Comparison of ENCODE assay signal across 1 cellular context in the genomic region with DNA sequence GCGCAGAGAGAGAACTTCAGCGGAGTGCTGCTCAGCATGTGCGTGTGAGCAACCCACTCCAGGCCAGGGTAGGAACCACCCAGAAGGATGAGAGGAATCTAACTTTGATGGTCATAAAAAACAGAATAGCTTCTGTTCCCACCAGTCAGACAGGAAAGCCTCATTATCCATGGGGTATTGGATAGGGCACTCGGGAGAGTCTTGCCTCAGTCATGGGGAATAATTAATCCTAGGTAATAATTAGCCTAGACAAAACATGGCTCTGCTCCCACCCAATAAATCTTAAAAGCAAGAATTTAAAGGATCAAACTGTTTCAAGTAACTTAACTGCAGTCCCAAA.
TF ChIP-seq lines count a peak whose summit lies in the region.

No MANE protein-coding gene starts in this region.

TF ChIP-seq in HepG2, 621 proteins besides CTCF, POLR2A, EP300 and RAD21:
- TF ChIP-seq NR2F2 (IDR thresholded peaks at IDR 0.05; ENCODE audit: borderline replicate concordance, low read depth) (no peak), ZNF883 (CRISPR knock-in tag; IDR thresholded peaks at IDR 0.05; ENCODE audit: not compliant biosample characterization) (no peak), ELF4 (CRISPR knock-in tag; IDR thresholded peaks at IDR 0.05; ENCODE audit: borderline replicate concordance) (0 out of 2 replicates have a peak, but pooled peaks have one; percentile 3), ZNF772 (CRISPR knock-in tag; IDR thresholded peaks at IDR 0.05) (peak; percentile 24; the same call in 1 of the 2 replicates), ERF (CRISPR knock-in tag; IDR thresholded peaks at IDR 0.05) (0 out of 2 replicates have a peak, but pooled peaks have one; percentile 2), ASH2L (IDR thresholded peaks at IDR 0.05; ENCODE audit: insufficient read length, low read depth, low read length) (peak; percentile 17), TEAD2 (CRISPR knock-in tag; IDR thresholded peaks at IDR 0.05) (no peak), KAT8 (CRISPR knock-in tag; IDR thresholded peaks at IDR 0.05) (0 out of 2 replicates have a peak, but pooled peaks have one; percentile 11), ZC3H13 (CRISPR knock-in tag; IDR thresholded peaks at IDR 0.05) (no peak), SRSF1 (optimal IDR thresholded peaks at IDR 0.05; ENCODE audit: low read depth, low read length) (no peak), NFATC3 (CRISPR knock-in tag; IDR thresholded peaks at IDR 0.05) (no peak), HDAC2 (CRISPR knock-in tag; IDR thresholded peaks at IDR 0.05) (peak; percentile 2; the same call in 1 of the 2 replicates), ZMYM4 (CRISPR knock-in tag; IDR thresholded peaks at IDR 0.05) (no peak), FOXO1 (CRISPR knock-in tag; IDR thresholded peaks at IDR 0.05) (no peak), ZNF605 (CRISPR knock-in tag; IDR thresholded peaks at IDR 0.05) (no peak), ZNF672 (CRISPR knock-in tag; IDR thresholded peaks at IDR 0.05) (no peak), NCOA2 (CRISPR knock-in tag; IDR thresholded peaks at IDR 0.05) (peak; percentile 7; the same call in 1 of the 2 replicates), TOE1 (CRISPR knock-in tag; IDR thresholded peaks at IDR 0.05) (no peak), KDM5A (IDR thresholded peaks at IDR 0.05; ENCODE audit: borderline replicate concordance, low read length) (no peak), ZNF430 (CRISPR knock-in tag; IDR thresholded peaks at IDR 0.05) (no peak), TCF7 (IDR thresholded peaks at IDR 0.05; ENCODE audit: low read depth) (no peak), ZNF496 (CRISPR knock-in tag; IDR thresholded peaks at IDR 0.05; ENCODE audit: insufficient replicate concordance) (no peak), SETDB1 (CRISPR knock-in tag; IDR thresholded peaks at IDR 0.05; ENCODE audit: borderline replicate concordance) (no peak), SIN3A (IDR thresholded peaks at IDR 0.05; ENCODE audit: borderline replicate concordance, low read depth, low read length) (no peak), ZNF720 (CRISPR knock-in tag; IDR thresholded peaks at IDR 0.05) (no peak), RBFOX2 (IDR thresholded peaks at IDR 0.05; ENCODE audit: low read depth, low read length) (0 out of 2 replicates have a peak, but pooled peaks have one; percentile 27)
- TF ChIP-seq, protein P1, sequence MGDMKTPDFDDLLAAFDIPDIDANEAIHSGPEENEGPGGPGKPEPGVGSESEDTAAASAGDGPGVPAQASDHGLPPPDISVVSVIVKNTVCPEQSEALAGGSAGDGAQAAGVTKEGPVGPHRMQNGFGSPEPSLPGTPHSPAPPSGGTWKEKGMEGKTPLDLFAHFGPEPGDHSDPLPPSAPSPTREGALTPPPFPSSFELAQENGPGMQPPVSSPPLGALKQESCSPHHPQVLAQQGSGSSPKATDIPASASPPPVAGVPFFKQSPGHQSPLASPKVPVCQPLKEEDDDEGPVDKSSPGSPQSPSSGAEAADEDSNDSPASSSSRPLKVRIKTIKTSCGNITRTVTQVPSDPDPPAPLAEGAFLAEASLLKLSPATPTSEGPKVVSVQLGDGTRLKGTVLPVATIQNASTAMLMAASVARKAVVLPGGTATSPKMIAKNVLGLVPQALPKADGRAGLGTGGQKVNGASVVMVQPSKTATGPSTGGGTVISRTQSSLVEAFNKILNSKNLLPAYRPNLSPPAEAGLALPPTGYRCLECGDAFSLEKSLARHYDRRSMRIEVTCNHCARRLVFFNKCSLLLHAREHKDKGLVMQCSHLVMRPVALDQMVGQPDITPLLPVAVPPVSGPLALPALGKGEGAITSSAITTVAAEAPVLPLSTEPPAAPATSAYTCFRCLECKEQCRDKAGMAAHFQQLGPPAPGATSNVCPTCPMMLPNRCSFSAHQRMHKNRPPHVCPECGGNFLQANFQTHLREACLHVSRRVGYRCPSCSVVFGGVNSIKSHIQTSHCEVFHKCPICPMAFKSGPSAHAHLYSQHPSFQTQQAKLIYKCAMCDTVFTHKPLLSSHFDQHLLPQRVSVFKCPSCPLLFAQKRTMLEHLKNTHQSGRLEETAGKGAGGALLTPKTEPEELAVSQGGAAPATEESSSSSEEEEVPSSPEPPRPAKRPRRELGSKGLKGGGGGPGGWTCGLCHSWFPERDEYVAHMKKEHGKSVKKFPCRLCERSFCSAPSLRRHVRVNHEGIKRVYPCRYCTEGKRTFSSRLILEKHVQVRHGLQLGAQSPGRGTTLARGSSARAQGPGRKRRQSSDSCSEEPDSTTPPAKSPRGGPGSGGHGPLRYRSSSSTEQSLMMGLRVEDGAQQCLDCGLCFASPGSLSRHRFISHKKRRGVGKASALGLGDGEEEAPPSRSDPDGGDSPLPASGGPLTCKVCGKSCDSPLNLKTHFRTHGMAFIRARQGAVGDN (CRISPR knock-in tag; IDR thresholded peaks at IDR 0.05): peak; percentile 21
- TF ChIP-seq, protein P2, sequence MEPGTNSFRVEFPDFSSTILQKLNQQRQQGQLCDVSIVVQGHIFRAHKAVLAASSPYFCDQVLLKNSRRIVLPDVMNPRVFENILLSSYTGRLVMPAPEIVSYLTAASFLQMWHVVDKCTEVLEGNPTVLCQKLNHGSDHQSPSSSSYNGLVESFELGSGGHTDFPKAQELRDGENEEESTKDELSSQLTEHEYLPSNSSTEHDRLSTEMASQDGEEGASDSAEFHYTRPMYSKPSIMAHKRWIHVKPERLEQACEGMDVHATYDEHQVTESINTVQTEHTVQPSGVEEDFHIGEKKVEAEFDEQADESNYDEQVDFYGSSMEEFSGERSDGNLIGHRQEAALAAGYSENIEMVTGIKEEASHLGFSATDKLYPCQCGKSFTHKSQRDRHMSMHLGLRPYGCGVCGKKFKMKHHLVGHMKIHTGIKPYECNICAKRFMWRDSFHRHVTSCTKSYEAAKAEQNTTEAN (CRISPR knock-in tag; conservative IDR thresholded peaks at IDR 0.05): no peak
- TF ChIP-seq, protein P3, sequence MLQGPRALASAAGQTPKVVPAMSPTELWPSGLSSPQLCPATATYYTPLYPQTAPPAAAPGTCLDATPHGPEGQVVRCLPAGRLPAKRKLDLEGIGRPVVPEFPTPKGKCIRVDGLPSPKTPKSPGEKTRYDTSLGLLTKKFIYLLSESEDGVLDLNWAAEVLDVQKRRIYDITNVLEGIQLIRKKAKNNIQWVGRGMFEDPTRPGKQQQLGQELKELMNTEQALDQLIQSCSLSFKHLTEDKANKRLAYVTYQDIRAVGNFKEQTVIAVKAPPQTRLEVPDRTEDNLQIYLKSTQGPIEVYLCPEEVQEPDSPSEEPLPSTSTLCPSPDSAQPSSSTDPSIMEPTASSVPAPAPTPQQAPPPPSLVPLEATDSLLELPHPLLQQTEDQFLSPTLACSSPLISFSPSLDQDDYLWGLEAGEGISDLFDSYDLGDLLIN (CRISPR knock-in tag; IDR thresholded peaks at IDR 0.05; ENCODE audit: borderline replicate concordance): no peak
- TF ChIP-seq, protein P4, sequence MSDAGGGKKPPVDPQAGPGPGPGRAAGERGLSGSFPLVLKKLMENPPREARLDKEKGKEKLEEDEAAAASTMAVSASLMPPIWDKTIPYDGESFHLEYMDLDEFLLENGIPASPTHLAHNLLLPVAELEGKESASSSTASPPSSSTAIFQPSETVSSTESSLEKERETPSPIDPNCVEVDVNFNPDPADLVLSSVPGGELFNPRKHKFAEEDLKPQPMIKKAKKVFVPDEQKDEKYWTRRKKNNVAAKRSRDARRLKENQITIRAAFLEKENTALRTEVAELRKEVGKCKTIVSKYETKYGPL (CRISPR knock-in tag; IDR thresholded peaks at IDR 0.05): no peak
- TF ChIP-seq, protein P5, sequence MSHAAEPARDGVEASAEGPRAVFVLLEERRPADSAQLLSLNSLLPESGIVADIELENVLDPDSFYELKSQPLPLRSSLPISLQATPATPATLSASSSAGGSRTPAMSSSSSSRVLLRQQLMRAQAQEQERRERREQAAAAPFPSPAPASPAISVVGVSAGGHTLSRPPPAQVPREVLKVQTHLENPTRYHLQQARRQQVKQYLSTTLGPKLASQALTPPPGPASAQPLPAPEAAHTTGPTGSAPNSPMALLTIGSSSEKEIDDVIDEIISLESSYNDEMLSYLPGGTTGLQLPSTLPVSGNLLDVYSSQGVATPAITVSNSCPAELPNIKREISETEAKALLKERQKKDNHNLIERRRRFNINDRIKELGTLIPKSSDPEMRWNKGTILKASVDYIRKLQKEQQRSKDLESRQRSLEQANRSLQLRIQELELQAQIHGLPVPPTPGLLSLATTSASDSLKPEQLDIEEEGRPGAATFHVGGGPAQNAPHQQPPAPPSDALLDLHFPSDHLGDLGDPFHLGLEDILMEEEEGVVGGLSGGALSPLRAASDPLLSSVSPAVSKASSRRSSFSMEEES (CRISPR knock-in tag; IDR thresholded peaks at IDR 0.05): no peak
- TF ChIP-seq, protein P6, sequence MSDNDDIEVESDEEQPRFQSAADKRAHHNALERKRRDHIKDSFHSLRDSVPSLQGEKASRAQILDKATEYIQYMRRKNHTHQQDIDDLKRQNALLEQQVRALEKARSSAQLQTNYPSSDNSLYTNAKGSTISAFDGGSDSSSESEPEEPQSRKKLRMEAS (IDR thresholded peaks at IDR 0.05): peak; percentile 29
